In the genomic region with DNA sequence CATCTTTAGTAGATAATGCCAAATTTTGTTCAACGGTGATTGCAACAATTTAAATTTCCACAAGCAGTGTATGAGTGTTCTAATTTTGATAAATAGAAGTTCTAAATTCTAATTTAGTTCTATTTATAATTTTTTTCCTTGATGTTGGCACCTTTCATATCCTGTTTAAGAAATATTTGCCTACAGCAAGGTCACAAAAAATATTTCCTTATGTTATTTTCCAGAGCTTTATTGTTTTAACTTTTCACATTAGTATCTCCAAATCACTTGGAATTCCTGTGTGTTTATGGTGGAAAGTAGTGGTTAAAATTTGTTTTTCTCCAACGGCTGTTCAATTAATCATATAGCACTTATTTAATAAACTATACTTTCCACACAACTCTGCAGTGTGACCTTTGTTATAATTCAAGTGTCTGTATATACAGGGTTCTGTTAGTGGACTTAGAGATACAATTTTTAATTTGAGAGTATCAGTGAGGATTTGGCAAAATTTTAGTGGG, we compare ENCODE assay signal across 34 cellular contexts.
"Had no signal": no experiment of that assay in that cellular context is flagged by ENCODE, and none has a peak within 500 bp of the region (broad histone marks: within the 10 kb centered on the region; RNA-seq: fewer than 3 reads in every experiment).

No MANE protein-coding gene starts in this region.

- H3K4me2 ChIP-seq: KMS-11 had no signal

- H3K9me3 ChIP-seq: MG63 had no signal

- H3K4me3 ChIP-seq: MG63 had no signal

- H3K9ac ChIP-seq: KMS-11 had no signal

- H3K27ac ChIP-seq: KMS-11 had no signal

- H3K36me3 ChIP-seq: MG63 had no signal

- H3K27me3 ChIP-seq: MG63 had no signal

- DNase-seq: Karpas-422, Kasumi-1, KG1, MG63, MM.1S, MV-4-11, NCI-H1048, NCI-H1092, NCI-H1092 treated with DMSO at 0.1 percent for 48 hours, NCI-H1105, NCI-H1105 treated with DMSO at 0.1 percent for 48 hours, NCI-H1417, NCI-H1417 treated with DMSO at 0.1 percent for 48 hours, NCI-H1436, NCI-H1436 treated with DMSO at 0.1 percent for 48 hours, NCI-H146, NCI-H1694, NCI-H1694 treated with DMSO at 0.1 percent for 48 hours, NCI-H187, NCI-H187 treated with DMSO at 0.1 percent for 48 hours, NCI-H1930, NCI-H2029, NCI-H2029 treated with DMSO at 0.1 percent for 48 hours, NCI-H2081, NCI-H2081 treated with DMSO at 0.1 percent for 48 hours, NCI-H2107, NCI-H2171, NCI-H2171 treated with DMSO at 0.1 percent for 48 hours, NCI-H2227 treated with DMSO at 0.1 percent for 48 hours, NCI-H226, NCI-H345, NCI-H446, NCI-H446 treated with DMSO at 0.1 percent for 48 hours had no signal
